Comparison of ENCODE assay signal across 27 cellular contexts in the genomic region with DNA sequence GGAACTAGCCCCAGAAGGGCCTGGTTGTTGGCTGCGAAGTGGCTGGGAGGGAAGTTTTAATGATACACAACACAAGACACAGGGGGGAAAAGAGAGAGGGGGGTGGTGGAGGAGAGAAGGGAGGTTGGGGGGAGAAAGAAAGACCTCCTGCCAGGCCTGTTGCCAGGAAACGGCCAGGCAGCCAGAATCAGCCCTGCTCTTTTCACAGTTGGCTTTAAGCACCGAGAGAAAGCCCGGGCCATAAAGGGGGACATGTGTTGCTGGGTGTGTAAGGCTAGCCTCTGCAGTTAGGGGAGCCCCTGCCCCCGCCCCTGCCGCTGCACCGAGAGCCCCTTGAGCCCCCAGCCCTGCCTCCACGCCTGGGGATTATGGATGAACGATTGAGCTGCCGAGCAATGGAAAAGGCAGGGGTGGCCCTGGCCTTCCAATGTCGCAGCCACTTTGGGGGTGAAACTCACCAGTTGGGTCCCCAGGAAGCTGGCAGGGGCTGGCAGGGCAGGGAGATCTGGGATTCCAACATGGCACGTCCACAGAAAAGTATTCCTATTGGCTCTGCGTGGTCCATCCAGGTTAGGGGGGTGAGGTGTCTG. TPM values are rescaled to one million over a fixed set of nuclear protein-coding genes. Genes with fewer than 3 reads are reported as not detected.
DNase-seq lines count a peak whose midpoint lies in the region; ATAC-seq and TF ChIP-seq lines count a peak whose summit lies in the region.
"Had no signal": no experiment of that assay in that cellular context is flagged by ENCODE, and none has a peak within 500 bp of the region (broad histone marks: within the 10 kb centered on the region; RNA-seq: fewer than 3 reads in every experiment).

No MANE protein-coding gene starts in this region.

- H3K4me1 Mint-ChIP-seq in CD4-positive, alpha-beta T cell (ENCODE audit: low read depth): peaks cover 5% of the 10 kb centered on the region

- peak overlapping the region; percentile 89 for H4K91ac ChIP-seq in trophoblast cell (ENCODE audit: low read depth, low read length)

- no peak for TF ChIP-seq CTCF in GM10248 (IDR thresholded peaks at IDR 0.05; ENCODE audit: control extremely low read depth, extremely low read depth, low read depth, missing control alignments)
- no peak for TF ChIP-seq CTCF in CD4-positive, alpha-beta T cell (IDR thresholded peaks at IDR 0.05)

- peak overlapping the region; percentile 51 for H2BK5ac ChIP-seq in trophoblast cell (ENCODE audit: low read depth, low read length, poor library complexity)

- H3K36me3 ChIP-seq in HUES6 (ENCODE audit: control insufficient read depth, insufficient read depth, low read length): no peaks in the 10 kb centered on the region
- H3K36me3 ChIP-seq in trophoblast cell (ENCODE audit: control insufficient read depth in 1 of 2, insufficient read depth in 2 of 2, low read length in 2 of 2): no peaks in the 10 kb centered on the region
- H3K36me3 ChIP-seq: brain microvascular endothelial cell, thyroid gland had no signal

- H3K27me3 Mint-ChIP-seq in CD4-positive, alpha-beta T cell: peaks cover 26% of the 10 kb centered on the region

- H4K12ac ChIP-seq in trophoblast cell (ENCODE audit: low read depth, low read length): peak overlapping the region; percentile 24

- peaks cover 45% of the 10 kb centered on the region for H3K4me1 ChIP-seq in HUES6 (ENCODE audit: control insufficient read depth, insufficient read depth, low read length)
- peaks cover 18 to 20% of the 10 kb centered on the region in 2 experiments for H3K4me1 ChIP-seq in trophoblast cell (ENCODE audit: control insufficient read depth in 1 of 2, insufficient read depth in 2 of 2, low read length in 2 of 2)
- H3K4me1 ChIP-seq: psoas muscle, thyroid gland had no signal

- no CpG with 5 or more reads among the region's 13 CpGs for WGBS in trophoblast cell (ENCODE audit: extremely low coverage, insufficient coverage, insufficient read length)

- H3K23ac ChIP-seq in trophoblast cell (ENCODE audit: low read length): no peak overlapping the region

- peak overlapping the region; percentile 71 for H4K8ac ChIP-seq in trophoblast cell (ENCODE audit: low read depth, low read length)

- H3K9me3 ChIP-seq in HUES6 (ENCODE audit: control insufficient read depth, insufficient read depth, low read depth, low read length) (no peaks in the 10 kb centered on the region), trophoblast cell (ENCODE audit: insufficient read depth, low read depth, low read length) (no peaks in the 10 kb centered on the region)
- H3K9me3 ChIP-seq in CD4-positive, alpha-beta T cell (ENCODE audit: control insufficient read depth, low read length): no peaks in the 10 kb centered on the region
- H3K9me3 ChIP-seq: psoas muscle, thyroid gland had no signal

- no peaks in the 10 kb centered on the region for H3K79me2 ChIP-seq in trophoblast cell (ENCODE audit: control insufficient read depth, insufficient read depth, low read length, poor library complexity)
- H3K79me2 ChIP-seq: hepatocyte had no signal

- DNase-seq in cerebellum (ENCODE audit: low spot score) (peak; percentile 19), islet precursor cell (peak; percentile 54), trophoblast cell (no peak), GM10248 (ENCODE audit: extremely low spot score) (no peak)
- DNase-seq in CD4-positive, alpha-beta T cell: no peak
- DNase-seq: activated CD4-positive, alpha-beta T cell treated with anti-CD3 and anti-CD28 coated beads, Interleukin-2, amount 10 ng/mL, durations not matched to agents 7 days and 5 days; activated CD8-positive, alpha-beta memory T cell treated with anti-CD3 and anti-CD28 coated beads, Interleukin-2, amount 50 U/mL, for 4 hours; CD4-positive, alpha-beta memory T cell; NCI-H1105; NCI-H2107; SIG-M5; stimulated activated CD4-positive, alpha-beta T cell treated with anti-CD3 and anti-CD28 coated beads, Interleukin-2, amount 100 ng/mL, for 24 hours; stimulated activated naive B cell treated with anti-CD40 and anti-IgM and Interleukin-4, amounts not matched to agents 10 μg/mL and 1 μg/mL and 100 μg/mL, for 72 hours; thyroid gland had no signal

- H3K27me3 ChIP-seq in HUES6 (ENCODE audit: control insufficient read depth, insufficient read depth, low read length) (peaks cover 11% of the 10 kb centered on the region; the same call in 1 of the 2 replicates), trophoblast cell (ENCODE audit: insufficient read depth, low read length) (no peaks in the 10 kb centered on the region)
- peaks cover 3% of the 10 kb centered on the region for H3K27me3 ChIP-seq in CD4-positive, alpha-beta T cell (ENCODE audit: control insufficient read depth, insufficient read depth, low read length)
- H3K27me3 ChIP-seq: hepatocyte, thyroid gland had no signal

- H3K4ac ChIP-seq in trophoblast cell (ENCODE audit: low read depth, low read length): peak overlapping the region; percentile 65

- peak overlapping the region; percentile 11; the same call in 1 of the 2 replicates for H3K27ac ChIP-seq in HUES6 (ENCODE audit: low read depth, low read length)
- H3K27ac ChIP-seq in trophoblast cell (ENCODE audit: low read depth, low read length): no peak overlapping the region
- no peak overlapping the region for H3K27ac ChIP-seq in CD4-positive, alpha-beta T cell (ENCODE audit: low read depth, low read length)
- H3K27ac ChIP-seq: brain microvascular endothelial cell, coronary artery, hepatocyte, psoas muscle, thyroid gland had no signal

- POLR2A ChIA-PET in GM10248 (lab: Yijun Ruan, JAX): no interaction called here
- POLR2A ChIA-PET in CD4-positive, alpha-beta T cell (lab: Charles Lee): no interaction called here

- H3K9me3 Mint-ChIP-seq in CD4-positive, alpha-beta T cell: no peaks in the 10 kb centered on the region
- H3K9me3 Mint-ChIP-seq: activated CD4-positive, alpha-beta T cell treated with anti-CD3 and anti-CD28 coated beads, Interleukin-2, amount 10 ng/mL, durations not matched to agents 7 days and 5 days; activated T-helper 2 cell treated with anti-CD3 and anti-CD28 coated beads, Interferon-gamma antibody, Interleukin-2, Interleukin-4, amounts not matched to agents 10 μg/mL and 5 μg/mL and 100 μg/mL, durations not matched to agents 14 hours and 24 hours and 36 hours; CD4-positive, alpha-beta memory T cell; memory B cell; natural killer cell treated with Interleukin-12 subunit alpha and Interleukin-12 subunit beta and Interleukin-15 and Interleukin-18, amount 100 ng/mL, for 72 hours; stimulated activated naive B cell treated with anti-CD40 and anti-IgM and Interleukin-4, amounts not matched to agents 10 μg/mL and 1 μg/mL and 100 μg/mL, for 72 hours; T-helper 1 cell treated with Interleukin-12 subunit alpha and Interleukin-12 subunit beta and Interleukin-4 antibody, amounts not matched to agents 30 μg/mL and 1 μg/mL, for 36 hours had no signal

- CTCF ChIA-PET in GM10248 (lab: Yijun Ruan, JAX): interaction anchor here (1.7 to 2.1 kb wide), 2 partner anchors 9 to 10 kb away, joined by 5 to 7 read pairs; no protein-coding TSS in a partner anchor
- CTCF ChIA-PET in CD4-positive, alpha-beta T cell (lab: Charles Lee): no interaction called here

- H3K4me3 Mint-ChIP-seq in CD4-positive, alpha-beta T cell: no peak overlapping the region
- H3K4me3 Mint-ChIP-seq: activated CD4-positive, alpha-beta T cell treated with anti-CD3 and anti-CD28 coated beads, Interleukin-2, amount 10 ng/mL, durations not matched to agents 7 days and 5 days; CD4-positive, alpha-beta memory T cell; memory B cell; natural killer cell treated with Interleukin-12 subunit alpha and Interleukin-12 subunit beta and Interleukin-15 and Interleukin-18, amount 100 ng/mL, for 72 hours; stimulated activated naive B cell treated with anti-CD40 and anti-IgM and Interleukin-4, amounts not matched to agents 10 μg/mL and 1 μg/mL and 100 μg/mL, for 72 hours; T-helper 1 cell treated with Interleukin-12 subunit alpha and Interleukin-12 subunit beta and Interleukin-4 antibody, amounts not matched to agents 30 μg/mL and 1 μg/mL, for 36 hours had no signal

- H2AFZ ChIP-seq in trophoblast cell (ENCODE audit: insufficient read depth, low read length, poor library complexity): peak overlapping the region; percentile 35
- H2AFZ ChIP-seq: hepatocyte had no signal

- peak overlapping the region; percentile 75 for H2BK12ac ChIP-seq in trophoblast cell (ENCODE audit: low read length)

- no peaks in the 10 kb centered on the region for H3K36me3 Mint-ChIP-seq in CD4-positive, alpha-beta T cell (ENCODE audit: low read depth)
- H3K36me3 Mint-ChIP-seq: CD4-positive, alpha-beta memory T cell; memory B cell; natural killer cell treated with Interleukin-12 subunit alpha and Interleukin-12 subunit beta and Interleukin-15 and Interleukin-18, amount 100 ng/mL, for 72 hours; stimulated activated naive B cell treated with anti-CD40 and anti-IgM and Interleukin-4, amounts not matched to agents 10 μg/mL and 1 μg/mL and 100 μg/mL, for 72 hours had no signal

- H3K4me3 ChIP-seq in HUES6 (ENCODE audit: low read depth, low read length): peak overlapping the region; percentile 25; the same call in 1 of the 2 replicates
- H3K4me3 ChIP-seq in trophoblast cell (ENCODE audit: low read depth, low read length): no peak overlapping the region
- H3K4me3 ChIP-seq: coronary artery, hepatocyte, psoas muscle, thyroid gland had no signal

- ATAC-seq in HG02571 (IDR thresholded peaks at IDR 0.05; ENCODE audit: unreplicated experiment): no peak
- ATAC-seq in CD4-positive, alpha-beta T cell (ENCODE audit: poor library complexity): no peak
- ATAC-seq: stimulated activated naive B cell treated with anti-CD40 and anti-IgM and Interleukin-4, amounts not matched to agents 10 μg/mL and 1 μg/mL and 100 μg/mL, for 72 hours had no signal

- H3K9ac ChIP-seq in HUES6 (ENCODE audit: low read length) (no peak overlapping the region), trophoblast cell (ENCODE audit: low read length) (no peak overlapping the region)

- peak overlapping the region; percentile 41 for H2BK120ac ChIP-seq in trophoblast cell (ENCODE audit: insufficient read depth, low read length, poor library complexity)

- intact Hi-C loops in CD4-positive, alpha-beta T cell (cut with DNase I, micrococcal nuclease): no loop called here

- H3K27ac Mint-ChIP-seq in CD4-positive, alpha-beta T cell: no peak overlapping the region
- H3K27ac Mint-ChIP-seq: activated CD4-positive, alpha-beta T cell treated with anti-CD3 and anti-CD28 coated beads, Interleukin-2, amount 10 ng/mL, durations not matched to agents 7 days and 5 days; activated T-helper 2 cell treated with anti-CD3 and anti-CD28 coated beads, Interferon-gamma antibody, Interleukin-2, Interleukin-4, amounts not matched to agents 10 μg/mL and 5 μg/mL and 100 μg/mL, durations not matched to agents 14 hours and 24 hours and 36 hours; memory B cell; natural killer cell treated with Interleukin-12 subunit alpha and Interleukin-12 subunit beta and Interleukin-15 and Interleukin-18, amount 100 ng/mL, for 72 hours; stimulated activated naive B cell treated with anti-CD40 and anti-IgM and Interleukin-4, amounts not matched to agents 10 μg/mL and 1 μg/mL and 100 μg/mL, for 72 hours; T-helper 1 cell treated with Interleukin-12 subunit alpha and Interleukin-12 subunit beta and Interleukin-4 antibody, amounts not matched to agents 30 μg/mL and 1 μg/mL, for 36 hours had no signal

- H3K79me1 ChIP-seq in trophoblast cell (ENCODE audit: low read length): peaks cover 13% of the 10 kb centered on the region

- peak overlapping the region; percentile 73 for H3K14ac ChIP-seq in trophoblast cell (ENCODE audit: low read length)

- H3K4me2 ChIP-seq in trophoblast cell (ENCODE audit: low read length): no peak overlapping the region
- H3K4me2 ChIP-seq: hepatocyte had no signal

- H2AK5ac ChIP-seq in trophoblast cell (ENCODE audit: low read length): peak overlapping the region; percentile 39

- peak overlapping the region; percentile 68 for H3K18ac ChIP-seq in trophoblast cell (ENCODE audit: low read length)

RNA-seq across cellular contexts. Expression of gene WNT3, which starts 13.9 kb away (rescaled TPM):
- 12.3 TPM for total RNA-seq in cerebellum
- polyA plus RNA-seq in trophoblast cell (2013): 6.5 and 6.7 TPM in 2 replicates
- not detected for total RNA-seq in CD4-positive, alpha-beta T cell
- total RNA-seq: activated CD4-positive, alpha-beta T cell treated with anti-CD3 and anti-CD28 coated beads, Interleukin-2, amount 10 ng/mL, durations not matched to agents 7 days and 5 days; CD4-positive, alpha-beta memory T cell had no signal
- polyA plus RNA-seq: CD4-positive, alpha-beta memory T cell had no signal

RNA-seq across cellular contexts. Expression of gene WNT9B, which starts 19.0 kb away (rescaled TPM):
- 4.1 TPM for total RNA-seq in cerebellum
- 32.1 and 33.5 TPM in 2 replicates for polyA plus RNA-seq in trophoblast cell (2013)
- not detected for total RNA-seq in CD4-positive, alpha-beta T cell
- total RNA-seq: activated CD4-positive, alpha-beta T cell treated with anti-CD3 and anti-CD28 coated beads, Interleukin-2, amount 10 ng/mL, durations not matched to agents 7 days and 5 days; activated T-helper 2 cell treated with anti-CD3 and anti-CD28 coated beads, Interferon-gamma antibody, Interleukin-2, Interleukin-4, amounts not matched to agents 10 μg/mL and 5 μg/mL and 100 μg/mL, durations not matched to agents 14 hours and 24 hours and 36 hours; CD4-positive, alpha-beta memory T cell; LHCN-M2; natural killer cell treated with Interleukin-12 subunit alpha and Interleukin-12 subunit beta and Interleukin-15 and Interleukin-18, amount 100 ng/mL, for 72 hours; PC-3; skeletal muscle tissue had no signal
- polyA plus RNA-seq: CD4-positive, alpha-beta memory T cell had no signal

Comparison
In these comparisons a context has a peak if more than half of its experiments do, and no peak if none do; other contexts are left out.
1. DNase-seq: peak in cerebellum (single experiment) and islet precursor cell (single experiment); none in trophoblast cell (0 of 2), GM10248 (single experiment) and CD4-positive, alpha-beta T cell (0 of 10).
2. RNA of gene WNT3, which starts 13.9 kb away (total RNA-seq): 12.3 TPM in cerebellum (single experiment); not detected in CD4-positive, alpha-beta T cell; every median in the first group is over 10 times any median in the second.